10 cellular contexts compared by ENCODE assay signal in the genomic region with DNA sequence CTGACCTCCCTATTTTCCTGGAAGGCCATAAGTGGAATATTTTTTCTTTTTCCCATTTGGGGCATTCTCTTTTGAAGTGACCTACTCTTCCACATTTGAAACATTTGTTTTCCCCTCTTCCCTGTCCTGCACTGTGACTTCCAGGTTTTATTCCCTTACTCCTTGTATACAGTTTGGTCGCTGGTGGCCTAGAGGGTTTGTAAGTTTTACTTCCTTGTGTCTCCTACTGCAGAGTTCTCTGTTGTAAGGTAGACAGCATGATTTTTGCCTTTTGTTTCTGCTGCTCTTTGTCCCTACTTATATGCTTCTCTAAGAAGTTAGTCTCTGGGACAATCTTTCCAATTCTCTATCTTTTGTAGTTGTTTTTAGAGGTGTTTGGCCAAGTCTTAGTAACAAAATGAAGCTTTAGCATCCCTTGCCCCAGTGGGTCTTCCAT. TPM values are rescaled to one million over a fixed set of nuclear protein-coding genes. Genes with fewer than 3 reads are reported as not detected.
A peak's percentile ranks its signal among the peaks of the same experiment; 100 is the strongest.
DNase-seq lines count a peak whose midpoint lies in the region; ATAC-seq and TF ChIP-seq lines count a peak whose summit lies in the region.
"Had no signal": no experiment of that assay in that cellular context is flagged by ENCODE, and none has a peak within 500 bp of the region (broad histone marks: within the 10 kb centered on the region; RNA-seq: fewer than 3 reads in every experiment).

No MANE protein-coding gene starts in this region.

- ATAC-seq in Right ventricle myocardium superior (ENCODE audit: poor library complexity) (no peak), HG02642 (IDR thresholded peaks at IDR 0.05; ENCODE audit: poor library complexity, unreplicated experiment) (no peak), HG03442 (IDR thresholded peaks at IDR 0.05; ENCODE audit: unreplicated experiment) (no peak)

- H3K4me1 ChIP-seq in CD4-positive, alpha-beta memory T cell (ENCODE audit: insufficient read depth, low read length): peaks cover 39% of the 10 kb centered on the region
- H3K4me1 ChIP-seq in mesodermal cell (ENCODE audit: control insufficient read depth, insufficient read depth, low read length, poor library complexity, severe bottlenecking): peaks cover 8% of the 10 kb centered on the region
- peaks cover 4% of the 10 kb centered on the region; the same call in 1 of the 2 replicates for H3K4me1 ChIP-seq in MM.1S (ENCODE audit: low read length)

- H3K27ac Mint-ChIP-seq in CD4-positive, alpha-beta memory T cell: peak overlapping the region in 5 of 7 donors; percentile 5 to 96 (median 62)
- peak overlapping the region; percentile 82 for H3K27ac Mint-ChIP-seq in HFFc6
- H3K27ac Mint-ChIP-seq in activated T-helper 1 cell treated with anti-CD3 and anti-CD28 coated beads, Interleukin-12 subunit alpha, Interleukin-12 subunit beta, Interleukin-2, Interleukin-4 antibody, amounts not matched to agents 30 ng/mL and 10 ng/mL and 1 ng/mL, durations not matched to agents 14 hours and 24 hours and 36 hours: peak overlapping the region; percentile 16

- no peak overlapping the region for H2AFZ ChIP-seq in MM.1S (ENCODE audit: low read length)
- H2AFZ ChIP-seq: parathyroid adenoma had no signal

- H3K27me3 ChIP-seq in CD4-positive, alpha-beta memory T cell (ENCODE audit: insufficient read depth, low read length): no peaks in the 10 kb centered on the region
- H3K27me3 ChIP-seq in MM.1S (replicated peaks; ENCODE audit: insufficient read depth, low read length): no peaks in the 10 kb centered on the region

- H3F3A ChIP-seq in MM.1S (ENCODE audit: insufficient read depth, low read length): peaks cover 23% of the 10 kb centered on the region

- peaks cover 83% of the 10 kb centered on the region for H3K79me2 ChIP-seq in MM.1S (ENCODE audit: low read length)

- peaks cover 31 to 65% of the 10 kb centered on the region in 2 donors for H3K9me3 ChIP-seq in CD4-positive, alpha-beta memory T cell (ENCODE audit: control insufficient read depth in 1 of 2, low read length in 2 of 2)
- peaks cover 41% of the 10 kb centered on the region for H3K9me3 ChIP-seq in mesodermal cell (ENCODE audit: control insufficient read depth, low read length)
- H3K9me3 ChIP-seq in MM.1S (replicated peaks; ENCODE audit: insufficient read depth, low read length): no peaks in the 10 kb centered on the region

- H3K27ac ChIP-seq in CD4-positive, alpha-beta memory T cell (ENCODE audit: low read depth, low read length): no peak overlapping the region
- H3K27ac ChIP-seq in mesodermal cell (ENCODE audit: low read depth, low read length, severe bottlenecking) (peak overlapping the region; percentile 4), MM.1S (ENCODE audit: low read length) (no peak overlapping the region)
- H3K27ac ChIP-seq: parathyroid adenoma had no signal

- intact Hi-C loops in CD4-positive, alpha-beta memory T cell (cut with micrococcal nuclease): no loop called here
- intact Hi-C loops in activated T-helper 1 cell treated with anti-CD3 and anti-CD28 coated beads, Interleukin-12 subunit alpha, Interleukin-12 subunit beta, Interleukin-2, Interleukin-4 antibody, amounts not matched to agents 30 ng/mL and 10 ng/mL and 1 ng/mL, durations not matched to agents 14 hours and 24 hours and 36 hours (cut with micrococcal nuclease): no loop called here
- intact Hi-C loops in Right ventricle myocardium superior (cut with DNase I): no loop called here

- H3K36me3 ChIP-seq in CD4-positive, alpha-beta memory T cell (ENCODE audit: insufficient read depth, low read length): peaks cover 95% of the 10 kb centered on the region
- peaks cover 100% of the 10 kb centered on the region for H3K36me3 ChIP-seq in mesodermal cell (ENCODE audit: control insufficient read depth, insufficient read depth, low read length)
- H3K36me3 ChIP-seq in MM.1S (replicated peaks; ENCODE audit: insufficient read depth, low read length): peaks cover 78% of the 10 kb centered on the region

- POLR2A ChIA-PET in CD4-positive, alpha-beta memory T cell (lab: Charles Lee; ENCODE audit: partially characterized antibody): no interaction called here

- no peak overlapping the region for H3K4me2 ChIP-seq in MM.1S (ENCODE audit: low read depth, low read length)

- peaks cover 0 to 93% (median 80%) of the 10 kb centered on the region in 8 donors for H3K9me3 Mint-ChIP-seq in CD4-positive, alpha-beta memory T cell
- H3K9me3 Mint-ChIP-seq in HFFc6: peaks cover 70% of the 10 kb centered on the region
- H3K9me3 Mint-ChIP-seq in activated T-helper 1 cell treated with anti-CD3 and anti-CD28 coated beads, Interleukin-12 subunit alpha, Interleukin-12 subunit beta, Interleukin-2, Interleukin-4 antibody, amounts not matched to agents 30 ng/mL and 10 ng/mL and 1 ng/mL, durations not matched to agents 14 hours and 24 hours and 36 hours: peaks cover 63% of the 10 kb centered on the region

- peaks cover 34 to 57% (median 49%) of the 10 kb centered on the region in 4 donors for H3K4me1 Mint-ChIP-seq in CD4-positive, alpha-beta memory T cell
- peaks cover 94% of the 10 kb centered on the region for H3K4me1 Mint-ChIP-seq in HFFc6 (ENCODE audit: low read depth)
- peaks cover 92% of the 10 kb centered on the region for H3K4me1 Mint-ChIP-seq in activated T-helper 1 cell treated with anti-CD3 and anti-CD28 coated beads, Interleukin-12 subunit alpha, Interleukin-12 subunit beta, Interleukin-2, Interleukin-4 antibody, amounts not matched to agents 30 ng/mL and 10 ng/mL and 1 ng/mL, durations not matched to agents 14 hours and 24 hours and 36 hours (ENCODE audit: low read depth)

- DNase-seq in CD4-positive, alpha-beta memory T cell: no peak
- DNase-seq in HFFc6: no peak
- no peak for DNase-seq in activated T-helper 1 cell treated with anti-CD3 and anti-CD28 coated beads, Interleukin-12 subunit alpha, Interleukin-12 subunit beta, Interleukin-2, Interleukin-4 antibody, amounts not matched to agents 30 ng/mL and 10 ng/mL and 1 ng/mL, durations not matched to agents 14 hours and 24 hours and 36 hours (ENCODE audit: low spot score)
- no peak for DNase-seq in Right ventricle myocardium superior
- DNase-seq in MM.1S: no peak
- DNase-seq: activated gamma-delta T cell had no signal

- peak overlapping the region in 4 of 8 donors; percentile 13 to 61 (median 51) for H3K4me3 Mint-ChIP-seq in CD4-positive, alpha-beta memory T cell
- peak overlapping the region; percentile 100 for H3K4me3 Mint-ChIP-seq in HFFc6
- H3K4me3 Mint-ChIP-seq in activated T-helper 1 cell treated with anti-CD3 and anti-CD28 coated beads, Interleukin-12 subunit alpha, Interleukin-12 subunit beta, Interleukin-2, Interleukin-4 antibody, amounts not matched to agents 30 ng/mL and 10 ng/mL and 1 ng/mL, durations not matched to agents 14 hours and 24 hours and 36 hours: peak overlapping the region; percentile 99

- TF ChIP-seq CTCF in HFFc6 (IDR thresholded peaks at IDR 0.05): no peak
- no peak for TF ChIP-seq CTCF in MM.1S (IDR thresholded peaks at IDR 0.05; ENCODE audit: low read length)

- no peaks in the 10 kb centered on the region for H3K9me2 ChIP-seq in MM.1S (replicated peaks; ENCODE audit: insufficient read depth, low read length)

- no peak overlapping the region for H3K9ac ChIP-seq in MM.1S (ENCODE audit: low read length)
- H3K9ac ChIP-seq: parathyroid adenoma had no signal

- no peak overlapping the region for H3K4me3 ChIP-seq in CD4-positive, alpha-beta memory T cell (ENCODE audit: low read length in 2 of 2)
- peak overlapping the region; percentile 9 for H3K4me3 ChIP-seq in mesodermal cell (ENCODE audit: extremely low read depth, insufficient read depth, low read length, poor library complexity, severe bottlenecking)
- no peak overlapping the region for H3K4me3 ChIP-seq in MM.1S (ENCODE audit: low read length)

- peaks cover 97 to 98% of the 10 kb centered on the region in 2 donors for H3K36me3 Mint-ChIP-seq in CD4-positive, alpha-beta memory T cell
- H3K36me3 Mint-ChIP-seq in HFFc6 (ENCODE audit: low read depth): peaks cover 98% of the 10 kb centered on the region
- H3K36me3 Mint-ChIP-seq in activated T-helper 1 cell treated with anti-CD3 and anti-CD28 coated beads, Interleukin-12 subunit alpha, Interleukin-12 subunit beta, Interleukin-2, Interleukin-4 antibody, amounts not matched to agents 30 ng/mL and 10 ng/mL and 1 ng/mL, durations not matched to agents 14 hours and 24 hours and 36 hours (ENCODE audit: low read depth): peaks cover 95% of the 10 kb centered on the region

- H3K27me3 Mint-ChIP-seq in CD4-positive, alpha-beta memory T cell: no peaks in the 10 kb centered on the region
- H3K27me3 Mint-ChIP-seq in HFFc6 (ENCODE audit: insufficient read depth): peaks cover 60% of the 10 kb centered on the region
- no peaks in the 10 kb centered on the region for H3K27me3 Mint-ChIP-seq in activated T-helper 1 cell treated with anti-CD3 and anti-CD28 coated beads, Interleukin-12 subunit alpha, Interleukin-12 subunit beta, Interleukin-2, Interleukin-4 antibody, amounts not matched to agents 30 ng/mL and 10 ng/mL and 1 ng/mL, durations not matched to agents 14 hours and 24 hours and 36 hours (ENCODE audit: insufficient read depth)

- CTCF ChIA-PET in CD4-positive, alpha-beta memory T cell (lab: Charles Lee; ENCODE audit: partially characterized antibody): no interaction called here

- peaks cover 34% of the 10 kb centered on the region for H4K20me1 ChIP-seq in MM.1S (ENCODE audit: insufficient read depth, low read length)

- WGBS in mesodermal cell (ENCODE audit: insufficient coverage in 2 of 2), 2 experiments: no CpG with 5 or more reads among the region's 1 CpG

RNA-seq across cellular contexts. Expression of gene ZNFX1, which starts 7.4 kb away (rescaled TPM):
- total RNA-seq in CD4-positive, alpha-beta memory T cell: 10 to 100 TPM; 73.8 to 78.4 TPM
- polyA plus RNA-seq in CD4-positive, alpha-beta memory T cell: 10 to 100 TPM; 30.8 to 88.8 TPM
- total RNA-seq in HFFc6 (2021; fragmentation: NEBNext Ultra II Directional; extraction: Animal tissue kit (Norgen Biotek cat#: 25700)): 10 to 100 TPM; 36.1 to 41.0 (median 38.7) TPM
- total RNA-seq in activated T-helper 1 cell treated with anti-CD3 and anti-CD28 coated beads, Interleukin-12 subunit alpha, Interleukin-12 subunit beta, Interleukin-2, Interleukin-4 antibody, amounts not matched to agents 30 ng/mL and 10 ng/mL and 1 ng/mL, durations not matched to agents 14 hours and 24 hours and 36 hours: 68.9 and 70.4 TPM in 2 replicates
- polyA plus RNA-seq in mesodermal cell (2013, experiment 1 of 2): 8.4 TPM
- 7.6 TPM for polyA plus RNA-seq in mesodermal cell (2013, experiment 2 of 2)
- 19.8 TPM for total RNA-seq in Right ventricle myocardium superior

Comparison
In these comparisons a context has a peak if more than half of its experiments do, and no peak if none do; other contexts are left out.
1. H3K27ac Mint-ChIP-seq: peak in every context shown above with its lines; median percentile 82 in HFFc6; 62 in CD4-positive, alpha-beta memory T cell; 16 in activated T-helper 1 cell treated with anti-CD3 and anti-CD28 coated beads, Interleukin-12 subunit alpha, Interleukin-12 subunit beta, Interleukin-2, Interleukin-4 antibody, amounts not matched to agents 30 ng/mL and 10 ng/mL and 1 ng/mL, durations not matched to agents 14 hours and 24 hours and 36 hours.